Comparison of ENCODE assay signal across 9 cellular contexts in genomic region chr16:14284371-14284770, GRCh38.
DNase-seq lines count a peak whose midpoint lies in the region; ATAC-seq and TF ChIP-seq lines count a peak whose summit lies in the region.
"Had no signal": no experiment of that assay in that cellular context is flagged by ENCODE, and none has a peak within 500 bp of the region (broad histone marks: within the 10 kb centered on the region; RNA-seq: fewer than 3 reads in every experiment).

No MANE protein-coding gene starts in this region.

- H3K9me3 Mint-ChIP-seq in CD4-positive, CD25-positive, alpha-beta regulatory T cell: peaks cover 0 to 8% (median 4%) of the 10 kb centered on the region in 7 donors
- H3K9me3 Mint-ChIP-seq in activated T-helper 1 cell treated with anti-CD3 and anti-CD28 coated beads, Interleukin-12 subunit alpha, Interleukin-12 subunit beta, Interleukin-2, Interleukin-4 antibody, amounts not matched to agents 30 ng/mL and 10 ng/mL and 1 ng/mL, durations not matched to agents 14 hours and 24 hours and 36 hours: peaks cover 8% of the 10 kb centered on the region

- H3K27me3 ChIP-seq in CD4-positive, CD25-positive, alpha-beta regulatory T cell (ENCODE audit: control insufficient read depth, insufficient read depth, low read length): no peaks in the 10 kb centered on the region
- H3K27me3 ChIP-seq in WERI-Rb-1 (ENCODE audit: insufficient read depth, low read depth, severe bottlenecking) (no peaks in the 10 kb centered on the region), lower lobe of right lung (ENCODE audit: low read depth) (no peaks in the 10 kb centered on the region)

- no peak for DNase-seq in CD4-positive, CD25-positive, alpha-beta regulatory T cell
- no peak for DNase-seq in HFF-Myc (ENCODE audit: extremely low read depth, low read depth)
- DNase-seq in WERI-Rb-1: peak; percentile 15
- DNase-seq in lower lobe of right lung: no peak
- no peak for DNase-seq in stimulated activated naive CD4-positive, alpha-beta T cell (lab: John Stamatoyannopoulos, UW)
- DNase-seq in RKO (ENCODE audit: low spot score): no peak
- no peak for DNase-seq in left ventricle myocardium superior
- DNase-seq in activated T-helper 1 cell treated with anti-CD3 and anti-CD28 coated beads, Interleukin-12 subunit alpha, Interleukin-12 subunit beta, Interleukin-2, Interleukin-4 antibody, amounts not matched to agents 30 ng/mL and 10 ng/mL and 1 ng/mL, durations not matched to agents 14 hours and 24 hours and 36 hours (ENCODE audit: low spot score): no peak
- DNase-seq: activated T-cell treated with anti-CD3 and anti-CD28 coated beads, Interleukin-2, amount 50 U/mL, for 48 hours had no signal

- peak overlapping the region in 1 of 3 donors; percentile 92 for H3K27ac Mint-ChIP-seq in CD4-positive, CD25-positive, alpha-beta regulatory T cell
- no peak overlapping the region for H3K27ac Mint-ChIP-seq in activated T-helper 1 cell treated with anti-CD3 and anti-CD28 coated beads, Interleukin-12 subunit alpha, Interleukin-12 subunit beta, Interleukin-2, Interleukin-4 antibody, amounts not matched to agents 30 ng/mL and 10 ng/mL and 1 ng/mL, durations not matched to agents 14 hours and 24 hours and 36 hours

- H3K4me3 ChIP-seq in CD4-positive, CD25-positive, alpha-beta regulatory T cell (ENCODE audit: low read depth, low read length): peak overlapping the region; percentile 77
- H3K4me3 ChIP-seq in HFF-Myc (replicated peaks; ENCODE audit: low read depth, low read length) (peak overlapping the region; percentile 64; the same call in 1 of the 2 replicates), WERI-Rb-1 (ENCODE audit: low read depth, low read length) (peak overlapping the region; percentile 86), lower lobe of right lung (peak overlapping the region; percentile 79)

- peaks cover 8% of the 10 kb centered on the region in 2 experiments for H3K9me3 ChIP-seq in CD4-positive, CD25-positive, alpha-beta regulatory T cell (ENCODE audit: control insufficient read depth in 2 of 2, low read length in 2 of 2)
- H3K9me3 ChIP-seq in WERI-Rb-1 (ENCODE audit: severe bottlenecking) (peaks cover 3% of the 10 kb centered on the region), lower lobe of right lung (peaks cover 8% of the 10 kb centered on the region)

- TF ChIP-seq CTCF in HFF-Myc (IDR thresholded peaks at IDR 0.05; ENCODE audit: low read depth, low read length, missing control alignments) (no peak), WERI-Rb-1 (IDR thresholded peaks at IDR 0.05; ENCODE audit: low read depth, low read length) (no peak), lower lobe of right lung (IDR thresholded peaks at IDR 0.05) (no peak)

- H3K27ac ChIP-seq in CD4-positive, CD25-positive, alpha-beta regulatory T cell (ENCODE audit: insufficient read depth, low read length, poor library complexity, severe bottlenecking): no peak overlapping the region
- H3K27ac ChIP-seq in WERI-Rb-1: no peak overlapping the region
- H3K27ac ChIP-seq in lower lobe of right lung: no peak overlapping the region

- intact Hi-C loops in lower lobe of right lung (cut with DNase I): no loop called here
- intact Hi-C loops in left ventricle myocardium superior (cut with micrococcal nuclease): no loop called here
- intact Hi-C loops in activated T-helper 1 cell treated with anti-CD3 and anti-CD28 coated beads, Interleukin-12 subunit alpha, Interleukin-12 subunit beta, Interleukin-2, Interleukin-4 antibody, amounts not matched to agents 30 ng/mL and 10 ng/mL and 1 ng/mL, durations not matched to agents 14 hours and 24 hours and 36 hours (cut with micrococcal nuclease): no loop called here

- peaks cover 16% of the 10 kb centered on the region for H3K4me1 ChIP-seq in CD4-positive, CD25-positive, alpha-beta regulatory T cell (ENCODE audit: control insufficient read depth, insufficient read depth, low read length, poor library complexity, severe bottlenecking)
- peaks cover 16% of the 10 kb centered on the region for H3K4me1 ChIP-seq in lower lobe of right lung

- H3K36me3 Mint-ChIP-seq in CD4-positive, CD25-positive, alpha-beta regulatory T cell: no peaks in the 10 kb centered on the region
- peaks cover 2% of the 10 kb centered on the region for H3K36me3 Mint-ChIP-seq in activated T-helper 1 cell treated with anti-CD3 and anti-CD28 coated beads, Interleukin-12 subunit alpha, Interleukin-12 subunit beta, Interleukin-2, Interleukin-4 antibody, amounts not matched to agents 30 ng/mL and 10 ng/mL and 1 ng/mL, durations not matched to agents 14 hours and 24 hours and 36 hours (ENCODE audit: low read depth)

- H3K36me3 ChIP-seq in CD4-positive, CD25-positive, alpha-beta regulatory T cell (ENCODE audit: control insufficient read depth, insufficient read depth, low read length): no peaks in the 10 kb centered on the region
- peaks cover 2% of the 10 kb centered on the region; the same call in 1 of the 2 replicates for H3K36me3 ChIP-seq in WERI-Rb-1
- H3K36me3 ChIP-seq in lower lobe of right lung: no peaks in the 10 kb centered on the region

- peaks cover 7 to 27% (median 15%) of the 10 kb centered on the region in 4 donors for H3K4me1 Mint-ChIP-seq in CD4-positive, CD25-positive, alpha-beta regulatory T cell
- peaks cover 20% of the 10 kb centered on the region for H3K4me1 Mint-ChIP-seq in activated T-helper 1 cell treated with anti-CD3 and anti-CD28 coated beads, Interleukin-12 subunit alpha, Interleukin-12 subunit beta, Interleukin-2, Interleukin-4 antibody, amounts not matched to agents 30 ng/mL and 10 ng/mL and 1 ng/mL, durations not matched to agents 14 hours and 24 hours and 36 hours (ENCODE audit: low read depth)

- H3K27me3 Mint-ChIP-seq in CD4-positive, CD25-positive, alpha-beta regulatory T cell: peaks cover 25% of the 10 kb centered on the region
- H3K27me3 Mint-ChIP-seq in activated T-helper 1 cell treated with anti-CD3 and anti-CD28 coated beads, Interleukin-12 subunit alpha, Interleukin-12 subunit beta, Interleukin-2, Interleukin-4 antibody, amounts not matched to agents 30 ng/mL and 10 ng/mL and 1 ng/mL, durations not matched to agents 14 hours and 24 hours and 36 hours (ENCODE audit: insufficient read depth): peaks cover 6% of the 10 kb centered on the region

- no peak for ATAC-seq in CD4-positive, CD25-positive, alpha-beta regulatory T cell (ENCODE audit: low read depth in 2 of 2)
- ATAC-seq in lower lobe of right lung: no peak
- no peak for ATAC-seq in left ventricle myocardium superior

- peak overlapping the region in 3 of 4 donors; percentile 94 to 95 (median 95) for H3K4me3 Mint-ChIP-seq in CD4-positive, CD25-positive, alpha-beta regulatory T cell
- H3K4me3 Mint-ChIP-seq in activated T-helper 1 cell treated with anti-CD3 and anti-CD28 coated beads, Interleukin-12 subunit alpha, Interleukin-12 subunit beta, Interleukin-2, Interleukin-4 antibody, amounts not matched to agents 30 ng/mL and 10 ng/mL and 1 ng/mL, durations not matched to agents 14 hours and 24 hours and 36 hours: no peak overlapping the region
